ENCODE assay signal across 4 cellular contexts in genomic region chr16:69291657-69292056, GRCh38. TPM values are rescaled to one million over a fixed set of nuclear protein-coding genes. Genes with fewer than 3 reads are reported as not detected.
"Had no signal": no experiment of that assay in that cellular context is flagged by ENCODE, and none has a peak within 500 bp of the region (broad histone marks: within the 10 kb centered on the region; RNA-seq: fewer than 3 reads in every experiment).

No MANE protein-coding gene starts in this region.

RNA-seq across cellular contexts. Expression of gene TMED6, which starts 59.9 kb away (rescaled TPM):
- total RNA-seq: temporal lobe, tibial nerve, urinary bladder, vagina had no signal
